In the genomic region with DNA sequence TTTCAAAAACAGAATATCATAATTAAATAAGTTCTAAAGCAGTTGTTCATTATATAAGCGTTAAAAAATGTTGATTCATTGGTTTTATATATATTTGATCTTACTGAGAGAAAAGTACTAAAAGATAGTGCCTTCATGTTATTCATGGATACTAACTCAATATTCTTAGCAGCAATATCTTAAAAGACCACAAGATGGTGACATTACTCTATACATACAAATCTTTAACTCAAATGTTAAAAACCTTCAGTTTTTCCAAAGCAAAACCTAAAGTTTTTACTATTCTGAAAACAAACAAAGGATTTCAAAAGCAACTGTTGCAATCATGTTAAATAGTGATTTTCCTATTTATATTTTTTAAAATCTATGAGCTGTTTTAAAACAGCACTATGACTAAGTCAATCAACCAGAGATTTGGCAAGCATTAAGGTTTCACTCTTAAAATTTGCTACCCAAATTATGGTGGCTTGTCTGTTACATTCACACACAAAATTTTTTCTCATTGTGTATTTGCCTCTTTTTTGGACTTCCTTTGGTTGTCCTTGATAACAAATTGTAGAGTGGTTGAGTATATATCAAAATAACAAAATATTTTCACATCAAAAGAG, we compare ENCODE assay signal across 8 cellular contexts. TPM values are rescaled to one million over a fixed set of nuclear protein-coding genes. Genes with fewer than 3 reads are reported as not detected.
DNase-seq lines count a peak whose midpoint lies in the region; ATAC-seq and TF ChIP-seq lines count a peak whose summit lies in the region.

No MANE protein-coding gene starts in this region.

- no peaks in the 10 kb centered on the region for H3K79me2 ChIP-seq in Karpas-422 (ENCODE audit: low read length)

- no peak overlapping the region for H2AFZ ChIP-seq in Karpas-422 (ENCODE audit: low read length)

- DNase-seq in NCI-H510A treated with DMSO at 0.1 percent for 48 hours (lab: John Stamatoyannopoulos, UW) (peak; percentile 78), NCI-H510A (lab: John Stamatoyannopoulos, UW) (no peak), Karpas-422 (peak; percentile 65), WERI-Rb-1 (no peak), kidney tubule cell (ENCODE audit: low spot score) (peak; percentile 32), middle frontal gyrus (ENCODE audit: extremely low spot score, low spot score) (no peak), COLO668 (lab: John Stamatoyannopoulos, UW; ENCODE audit: unreplicated experiment) (no peak)

- H3K4me1 ChIP-seq in Karpas-422 (ENCODE audit: low read length): no peaks in the 10 kb centered on the region

- H3K9me3 ChIP-seq in Karpas-422 (ENCODE audit: low read length): no peaks in the 10 kb centered on the region
- no peaks in the 10 kb centered on the region for H3K9me3 ChIP-seq in WERI-Rb-1 (ENCODE audit: severe bottlenecking)

- no peak for ATAC-seq in GM19395 (IDR thresholded peaks at IDR 0.05; ENCODE audit: unreplicated experiment)

- H3K27ac ChIP-seq in Karpas-422 (ENCODE audit: low read length) (no peak overlapping the region), WERI-Rb-1 (no peak overlapping the region)

- H3K4me3 ChIP-seq in Karpas-422 (ENCODE audit: low read length) (no peak overlapping the region), WERI-Rb-1 (ENCODE audit: low read depth, low read length) (no peak overlapping the region)

- no peaks in the 10 kb centered on the region for H4K20me1 ChIP-seq in Karpas-422 (ENCODE audit: insufficient read depth, low read depth, low read length)

- H3K4me2 ChIP-seq in Karpas-422 (ENCODE audit: low read depth, low read length, poor library complexity, severe bottlenecking): no peak overlapping the region

- TF ChIP-seq CTCF in WERI-Rb-1 (IDR thresholded peaks at IDR 0.05; ENCODE audit: low read depth, low read length): 0 out of 2 replicates have a peak, but pooled peaks have one; percentile 10

- H3K27me3 ChIP-seq in Karpas-422 (ENCODE audit: low read length) (no peaks in the 10 kb centered on the region), WERI-Rb-1 (ENCODE audit: insufficient read depth, low read depth, severe bottlenecking) (no peaks in the 10 kb centered on the region)

- no peak overlapping the region for H3K9ac ChIP-seq in Karpas-422 (ENCODE audit: low read length)

- H3K9me2 ChIP-seq in Karpas-422 (replicated peaks; ENCODE audit: insufficient read depth, low read length): no peaks in the 10 kb centered on the region

- H3K36me3 ChIP-seq in Karpas-422 (ENCODE audit: insufficient read depth, low read length): no peaks in the 10 kb centered on the region
- no peaks in the 10 kb centered on the region for H3K36me3 ChIP-seq in WERI-Rb-1

RNA-seq across cellular contexts. Expression of a gene that starts 50.1 kb away (rescaled TPM):
- not detected in 2 replicates for total RNA-seq in Karpas-422 (2014; rRNA removed; shearing (Covaris generic); ENCODE audit: low replicate concordance)

Comparison
In these comparisons a context has a peak if more than half of its experiments do, and no peak if none do; other contexts are left out.
1. DNase-seq: peak in NCI-H510A treated with DMSO at 0.1 percent for 48 hours (single experiment), Karpas-422 (single experiment) and kidney tubule cell (single experiment); none in NCI-H510A (single experiment), WERI-Rb-1 (single experiment), middle frontal gyrus (single experiment) and COLO668 (single experiment).